In the genomic region with DNA sequence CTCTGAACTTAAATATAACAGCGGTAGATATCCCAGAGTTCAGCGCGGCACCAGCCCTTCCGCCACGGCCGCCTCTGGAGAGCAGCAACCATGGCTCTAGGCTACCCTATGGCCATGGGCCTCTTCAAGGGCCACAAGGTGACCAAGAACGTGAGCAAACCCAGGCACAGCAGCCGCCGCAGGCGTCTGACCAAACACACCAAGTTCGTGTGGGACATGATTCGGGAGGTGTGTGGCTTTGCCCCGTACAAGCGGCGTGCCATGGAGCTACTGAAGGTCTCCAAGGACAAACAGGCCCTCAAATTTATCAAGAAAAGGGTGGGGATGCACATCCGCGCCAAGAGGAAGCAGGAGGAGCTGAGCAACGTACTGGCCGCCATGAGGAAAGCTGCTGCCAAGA, we compare ENCODE assay signal across 8 cellular contexts.
"Had no signal": no experiment of that assay in that cellular context is flagged by ENCODE, and none has a peak within 500 bp of the region (broad histone marks: within the 10 kb centered on the region; RNA-seq: fewer than 3 reads in every experiment).

No MANE protein-coding gene starts in this region.

- H3K36me3 ChIP-seq: HAP-1 had no signal

- ATAC-seq: HCT116 had no signal

- H3K27ac ChIP-seq: GM23248 had no signal

- H3K4me1 ChIP-seq: HAP-1 had no signal

- H3K9me3 ChIP-seq: HAP-1 had no signal

- DNase-seq: GM23248, GOT3, H7, HFFc6, IMR-90, KBM-7 had no signal

- H3K4me3 ChIP-seq: GM23248, HAP-1 had no signal
